17 cellular contexts compared by ENCODE assay signal in genomic region chrX:106599411-106599810, GRCh38.
"Had no signal": no experiment of that assay in that cellular context is flagged by ENCODE, and none has a peak within 500 bp of the region (broad histone marks: within the 10 kb centered on the region; RNA-seq: fewer than 3 reads in every experiment).

No MANE protein-coding gene starts in this region.

- ATAC-seq: activated CD8-positive, alpha-beta T cell treated with anti-CD3 and anti-CD28 coated beads, Interleukin-2, amount 10 ng/mL, durations not matched to agents 7 days and 5 days; activated naive CD4-positive, alpha-beta T cell treated with anti-CD3 and anti-CD28 coated beads, Interleukin-2, amount 50 U/mL, for 72 hours; gastroesophageal sphincter; left ventricle myocardium superior; naive thymus-derived CD8-positive, alpha-beta T cell; upper lobe of right lung had no signal

- H3K4me3 ChIP-seq: gastroesophageal sphincter, ovary, prostate gland, thyroid gland, upper lobe of right lung had no signal

- DNase-seq: activated CD4-positive, alpha-beta T cell treated with anti-CD3 and anti-CD28 coated beads for 1 hour; activated CD4-positive, alpha-beta T cell treated with anti-CD3 and anti-CD28 coated beads, Interleukin-2, amount 50 U/mL, for 1 hour; activated CD8-positive, alpha-beta T cell treated with anti-CD3 and anti-CD28 coated beads, Interleukin-2, amount 10 ng/mL, durations not matched to agents 7 days and 5 days; aorta; head of caudate nucleus; hypothalamus; left ventricle myocardium superior; mammary epithelial cell; naive thymus-derived CD8-positive, alpha-beta T cell; ovary; stimulated activated CD4-positive, alpha-beta T cell treated with anti-CD3 and anti-CD28 coated beads, Interleukin-1b, Interleukin-23, amount 100 ng/mL, for 48 hours; substantia nigra; thyroid gland; upper lobe of right lung had no signal
